9 cellular contexts compared by ENCODE assay signal in genomic region chr9:109817846-109818472, GRCh38. TPM values are rescaled to one million over a fixed set of nuclear protein-coding genes. Genes with fewer than 3 reads are reported as not detected.
DNase-seq lines count a peak whose midpoint lies in the region; ATAC-seq and TF ChIP-seq lines count a peak whose summit lies in the region.
"Had no signal": no experiment of that assay in that cellular context is flagged by ENCODE, and none has a peak within 500 bp of the region (broad histone marks: within the 10 kb centered on the region; RNA-seq: fewer than 3 reads in every experiment).

No MANE protein-coding gene starts in this region.

- H3K36me3 ChIP-seq in A673 (ENCODE audit: insufficient read depth, low read length, poor library complexity, severe bottlenecking) (no peaks in the 10 kb centered on the region), neural progenitor cell (no peaks in the 10 kb centered on the region)

- no peak overlapping the region for H3K9ac ChIP-seq in neural progenitor cell

- no peaks in the 10 kb centered on the region for H3K27me3 Mint-ChIP-seq in neural progenitor cell (ENCODE audit: insufficient read depth, low read depth)

- H3K4me1 Mint-ChIP-seq in neural progenitor cell: peaks cover 8% of the 10 kb centered on the region

- H3K4me3 Mint-ChIP-seq in neural progenitor cell: no peak overlapping the region

- no peaks in the 10 kb centered on the region for H3K9me3 ChIP-seq in A673 (ENCODE audit: low read depth, low read length, poor library complexity, severe bottlenecking)
- no peaks in the 10 kb centered on the region for H3K9me3 ChIP-seq in neural progenitor cell (ENCODE audit: low read depth)

- H3K36me3 Mint-ChIP-seq in neural progenitor cell: no peaks in the 10 kb centered on the region

- no TSS peak for BruUV-seq in A673 (replicated peaks; lab: Mats Ljungman, UMichigan)

- intact Hi-C loops in A673 (cut with micrococcal nuclease; ENCODE audit: unreplicated experiment): loop anchor here (2.0 kb wide), 1 partner anchor 243 kb away; no protein-coding TSS in a partner anchor

- H3K27ac ChIP-seq in A673 (ENCODE audit: low read depth, low read length, poor library complexity, severe bottlenecking) (no peak overlapping the region), neural progenitor cell (no peak overlapping the region)

- peak overlapping the region; percentile 18 for H3K4me2 ChIP-seq in neural progenitor cell

- H3K4me1 ChIP-seq in A673 (ENCODE audit: insufficient read depth, low read length, poor library complexity, severe bottlenecking): peaks cover 9% of the 10 kb centered on the region
- no peaks in the 10 kb centered on the region for H3K4me1 ChIP-seq in neural progenitor cell

- CTCF ChIA-PET in A673 (lab: Charles Lee): interaction anchor here (2.5 kb wide), 1 partner anchor 243 kb away, joined by 22 read pairs; no protein-coding TSS in a partner anchor

- no peaks in the 10 kb centered on the region for H4K20me1 ChIP-seq in neural progenitor cell (ENCODE audit: low read depth)

- TF ChIP-seq CTCF in A673 (conservative IDR thresholded peaks at IDR 0.05; ENCODE audit: low read depth, low read length): peak; percentile 84
- peak; percentile 82 for TF ChIP-seq CTCF in GM12872 (IDR thresholded peaks at IDR 0.05; ENCODE audit: insufficient read depth, low read depth, low read length)
- TF ChIP-seq CTCF in WI38 (IDR thresholded peaks at IDR 0.05; ENCODE audit: low read depth, low read length): peak; percentile 34
- peak; percentile 80 for TF ChIP-seq CTCF in fibroblast of pulmonary artery (IDR thresholded peaks at IDR 0.05; ENCODE audit: low read length, missing control alignments)
- peak; percentile 98 for TF ChIP-seq CTCF in neural progenitor cell (IDR thresholded peaks at IDR 0.05)

- H3K27me3 ChIP-seq in A673 (replicated peaks; ENCODE audit: insufficient read depth, low read depth, low read length, poor library complexity) (no peaks in the 10 kb centered on the region), neural progenitor cell (no peaks in the 10 kb centered on the region)

- H3K27ac Mint-ChIP-seq in neural progenitor cell: peak overlapping the region; percentile 35

- no peak overlapping the region for H3K4me3 ChIP-seq in A673 (ENCODE audit: low read depth, low read length, poor library complexity, severe bottlenecking)
- no peak overlapping the region for H3K4me3 ChIP-seq in WI38 (ENCODE audit: low read depth, low read length)
- H3K4me3 ChIP-seq in fibroblast of pulmonary artery (replicated peaks; ENCODE audit: low read depth, low read length): no peak overlapping the region
- no peak overlapping the region for H3K4me3 ChIP-seq in neural progenitor cell
- H3K4me3 ChIP-seq: skin epidermis had no signal

- H3K9me3 Mint-ChIP-seq in neural progenitor cell: no peaks in the 10 kb centered on the region

- DNase-seq in A673 (ENCODE audit: low spot score) (peak; percentile 91), NCI-H2196 treated with DMSO at 0.1 percent for 48 hours (lab: John Stamatoyannopoulos, UW; ENCODE audit: unreplicated experiment) (peak; percentile 20), fibroblast of pulmonary artery (ENCODE audit: low read depth) (peak; percentile 98), neural progenitor cell (ENCODE audit: low spot score) (peak; percentile 94)

- H3K79me2 ChIP-seq in neural progenitor cell (ENCODE audit: low read depth): no peaks in the 10 kb centered on the region

- H3F3A ChIP-seq in neural progenitor cell (ENCODE audit: low read depth): no peaks in the 10 kb centered on the region

- ATAC-seq in HG03280 (IDR thresholded peaks at IDR 0.05; ENCODE audit: unreplicated experiment): peak; percentile 69
- ATAC-seq in HG03442 (IDR thresholded peaks at IDR 0.05; ENCODE audit: unreplicated experiment): no peak

- no peak overlapping the region for H2AFZ ChIP-seq in neural progenitor cell (replicated peaks)

- POLR2A ChIA-PET in A673 (lab: Charles Lee; ENCODE audit: low non-redundant PET): no interaction called here

RNA-seq across cellular contexts. Expression of gene PALM2AKAP2, which starts 38.0 kb away (rescaled TPM):
- total RNA-seq in A673 (2021) (5.0 and 5.7 TPM in 2 replicates), neural progenitor cell (ENCODE audit: low replicate concordance) (3.9 and 12.0 TPM in 2 replicates)

Comparison
In these comparisons a context has a peak if more than half of its experiments do, and no peak if none do; other contexts are left out.
1. DNase-seq: peak in every context shown above with its lines; median percentile 98 in fibroblast of pulmonary artery; 94 in neural progenitor cell; 91 in A673; 20 in NCI-H2196 treated with DMSO at 0.1 percent for 48 hours.
2. CTCF ChIP-seq: peak in every context shown above with its lines; median percentile 98 in neural progenitor cell; 84 in A673; 82 in GM12872; 80 in fibroblast of pulmonary artery; 34 in WI38.